ENCODE assay signal across 12 cellular contexts in genomic region chr1:157781048-157781447, GRCh38.
DNase-seq lines count a peak whose midpoint lies in the region; ATAC-seq and TF ChIP-seq lines count a peak whose summit lies in the region.
"Had no signal": no experiment of that assay in that cellular context is flagged by ENCODE, and none has a peak within 500 bp of the region (broad histone marks: within the 10 kb centered on the region; RNA-seq: fewer than 3 reads in every experiment).

No MANE protein-coding gene starts in this region.

- H3K27me3 Mint-ChIP-seq in effector memory CD8-positive, alpha-beta T cell = peaks cover 0 to 10% of the 10 kb centered on the region in 2 donors

- no peak overlapping the region for H3K4me3 ChIP-seq in MM.1S (ENCODE audit: low read length)
- H3K4me3 ChIP-seq: HAP-1, lung, psoas muscle had no signal

- H3K27ac Mint-ChIP-seq in effector memory CD8-positive, alpha-beta T cell = no peak overlapping the region

- H2AFZ ChIP-seq in MM.1S (ENCODE audit: low read length) = no peak overlapping the region

- H3K27ac ChIP-seq in MM.1S (ENCODE audit: low read length) = no peak overlapping the region
- H3K27ac ChIP-seq: psoas muscle had no signal

- H3K79me2 ChIP-seq in MM.1S (ENCODE audit: low read length) = no peaks in the 10 kb centered on the region

- H3K9me2 ChIP-seq in MM.1S (replicated peaks; ENCODE audit: insufficient read depth, low read length) = no peaks in the 10 kb centered on the region

- TF ChIP-seq CTCF in MM.1S (IDR thresholded peaks at IDR 0.05; ENCODE audit: low read length) = no peak

- H3K4me2 ChIP-seq in MM.1S (ENCODE audit: low read depth, low read length) = peak overlapping the region; percentile 10; the same call in 1 of the 2 replicates

- no peaks in the 10 kb centered on the region for H3K36me3 ChIP-seq in MM.1S (replicated peaks; ENCODE audit: insufficient read depth, low read length)
- H3K36me3 ChIP-seq: HAP-1 had no signal

- peaks cover 1 to 4% of the 10 kb centered on the region in 2 donors for H3K4me1 Mint-ChIP-seq in effector memory CD8-positive, alpha-beta T cell (ENCODE audit: low read depth in 2 of 2)

- no peaks in the 10 kb centered on the region for H3K9me3 ChIP-seq in MM.1S (replicated peaks; ENCODE audit: insufficient read depth, low read length)
- H3K9me3 ChIP-seq: HAP-1, psoas muscle had no signal

- H3K27me3 ChIP-seq in MM.1S (replicated peaks; ENCODE audit: insufficient read depth, low read length) = no peaks in the 10 kb centered on the region

- ATAC-seq in GM19351 (IDR thresholded peaks at IDR 0.05; ENCODE audit: unreplicated experiment) (peak; percentile 76), HG02938 (IDR thresholded peaks at IDR 0.05; ENCODE audit: unreplicated experiment) (peak; percentile 49)
- no peak for ATAC-seq in effector memory CD8-positive, alpha-beta T cell (replicated peaks)
- ATAC-seq: psoas muscle had no signal

- H3K9ac ChIP-seq in MM.1S (ENCODE audit: low read length) = no peak overlapping the region

- no peak for TF ChIP-seq POLR2A in erythroblast (IDR thresholded peaks at IDR 0.05; ENCODE audit: low read length)

- H3K4me3 Mint-ChIP-seq in effector memory CD8-positive, alpha-beta T cell = no peak overlapping the region

- no peaks in the 10 kb centered on the region for H3K36me3 Mint-ChIP-seq in effector memory CD8-positive, alpha-beta T cell (ENCODE audit: insufficient read depth)

- H3K4me1 ChIP-seq in MM.1S (ENCODE audit: low read length) = peaks cover 45% of the 10 kb centered on the region
- H3K4me1 ChIP-seq: HAP-1, psoas muscle had no signal

- 0 out of 2 replicates have a peak, but pooled peaks cover 7% of the 10 kb centered on the region for H3F3A ChIP-seq in MM.1S (ENCODE audit: insufficient read depth, low read length)

- DNase-seq in DMS53 treated with DMSO at 0.1 percent for 48 hours (lab: John Stamatoyannopoulos, UW; ENCODE audit: unreplicated experiment) (peak; percentile 43), MM.1S (peak; percentile 89), hypothalamus (lab: John Stamatoyannopoulos, UW) (no peak), erythroblast (lab: John Stamatoyannopoulos, UW) (no peak), midbrain (lab: John Stamatoyannopoulos, UW) (no peak)
- no peak for DNase-seq in effector memory CD8-positive, alpha-beta T cell
- DNase-seq: NCI-H510A treated with DMSO at 0.1 percent for 48 hours, psoas muscle had no signal

- H3K9me3 Mint-ChIP-seq in effector memory CD8-positive, alpha-beta T cell = no peaks in the 10 kb centered on the region

- no peaks in the 10 kb centered on the region for H4K20me1 ChIP-seq in MM.1S (ENCODE audit: insufficient read depth, low read length)

Comparison
In these comparisons a context has a peak if more than half of its experiments do, and no peak if none do; other contexts are left out.
1. DNase-seq: peak in DMS53 treated with DMSO at 0.1 percent for 48 hours (single experiment) and MM.1S (single experiment); none in hypothalamus (0 of 51), erythroblast (0 of 2), effector memory CD8-positive, alpha-beta T cell (0 of 3) and midbrain (single experiment).